ENCODE assay signal across 11 cellular contexts in genomic region chr5:143812085-143812705, GRCh38. TPM values are rescaled to one million over a fixed set of nuclear protein-coding genes. Genes with fewer than 3 reads are reported as not detected.
A peak's percentile ranks its signal among the peaks of the same experiment; 100 is the strongest.
DNase-seq lines count a peak whose midpoint lies in the region; ATAC-seq and TF ChIP-seq lines count a peak whose summit lies in the region.
"Had no signal": no experiment of that assay in that cellular context is flagged by ENCODE, and none has a peak within 500 bp of the region (broad histone marks: within the 10 kb centered on the region; RNA-seq: fewer than 3 reads in every experiment).

TSS of gene HMHB1 (plus strand) at chr5:143812161.

- no peak for TF ChIP-seq CTCF in type B pancreatic cell (conservative IDR thresholded peaks at IDR 0.05)

- peak; percentile 45 for TF ChIP-seq POLR2A in GM19193 (IDR thresholded peaks at IDR 0.05; ENCODE audit: extremely low read depth, insufficient read depth, insufficient read length)

- H3K4me1 Mint-ChIP-seq in activated naive CD8-positive, alpha-beta T cell treated with anti-CD3 and anti-CD28 coated beads for 36 hours, result peaks cover 11% of the 10 kb centered on the region
- peaks cover 3% of the 10 kb centered on the region for H3K4me1 Mint-ChIP-seq in type B pancreatic cell (ENCODE audit: unreplicated experiment)

- ATAC-seq in HG03571 (IDR thresholded peaks at IDR 0.05; ENCODE audit: unreplicated experiment), result peak; percentile 62

- H3K4me3 Mint-ChIP-seq in activated naive CD8-positive, alpha-beta T cell treated with anti-CD3 and anti-CD28 coated beads for 36 hours, result peak within 1 kb of the TSS; percentile 54
- no peak within 1 kb of the TSS for H3K4me3 Mint-ChIP-seq in type B pancreatic cell
- H3K4me3 Mint-ChIP-seq: nephron had no signal

- no peaks in the 10 kb centered on the region for H3K9me3 Mint-ChIP-seq in activated naive CD8-positive, alpha-beta T cell treated with anti-CD3 and anti-CD28 coated beads for 36 hours
- H3K9me3 Mint-ChIP-seq in type B pancreatic cell, result no peaks in the 10 kb centered on the region

- peaks cover 10% of the 10 kb centered on the region for H3K27me3 Mint-ChIP-seq in activated naive CD8-positive, alpha-beta T cell treated with anti-CD3 and anti-CD28 coated beads for 36 hours
- H3K27me3 Mint-ChIP-seq in type B pancreatic cell, result no peaks in the 10 kb centered on the region

- DNase-seq in DMS 273 (lab: John Stamatoyannopoulos, UW; ENCODE audit: unreplicated experiment) (peak; percentile 91), GM19240 (ENCODE audit: insufficient read length, low spot score) (no peak), GM03348 (ENCODE audit: low spot score) (no peak), type B pancreatic cell (ENCODE audit: extremely low spot score, unreplicated experiment) (no peak), NOMO-1 (lab: John Stamatoyannopoulos, UW; ENCODE audit: unreplicated experiment in 2 of 2) (no peak)
- DNase-seq in activated naive CD8-positive, alpha-beta T cell treated with anti-CD3 and anti-CD28 coated beads for 36 hours, result peak; percentile 9
- DNase-seq: NCI-H2029 treated with DMSO at 0.1 percent for 48 hours; stimulated activated CD4-positive, alpha-beta T cell treated with anti-CD3 and anti-CD28 coated beads, Interleukin-2, amount 100 ng/mL, for 48 hours had no signal

- H3K27ac Mint-ChIP-seq in activated naive CD8-positive, alpha-beta T cell treated with anti-CD3 and anti-CD28 coated beads for 36 hours, result no peak within 1 kb of the TSS
- H3K27ac Mint-ChIP-seq in type B pancreatic cell, result no peak within 1 kb of the TSS

- no peaks in the 10 kb centered on the region for H3K36me3 Mint-ChIP-seq in activated naive CD8-positive, alpha-beta T cell treated with anti-CD3 and anti-CD28 coated beads for 36 hours
- no peaks in the 10 kb centered on the region for H3K36me3 Mint-ChIP-seq in type B pancreatic cell

RNA-seq across cellular contexts. Expression of gene HMHB1, which starts in this region (rescaled TPM):
- total RNA-seq in activated naive CD8-positive, alpha-beta T cell treated with anti-CD3 and anti-CD28 coated beads for 36 hours, result not detected
- not detected in 2 replicates for total RNA-seq in type B pancreatic cell (ENCODE audit: low replicate concordance)

Comparison
In these comparisons a context has a peak if more than half of its experiments do, and no peak if none do; other contexts are left out.
1. Peak in DNase-seq in activated naive CD8-positive, alpha-beta T cell treated with anti-CD3 and anti-CD28 coated beads for 36 hours; RNA of the gene not detected or under 1 TPM.